Comparison of ENCODE assay signal across 18 cellular contexts in the genomic region with DNA sequence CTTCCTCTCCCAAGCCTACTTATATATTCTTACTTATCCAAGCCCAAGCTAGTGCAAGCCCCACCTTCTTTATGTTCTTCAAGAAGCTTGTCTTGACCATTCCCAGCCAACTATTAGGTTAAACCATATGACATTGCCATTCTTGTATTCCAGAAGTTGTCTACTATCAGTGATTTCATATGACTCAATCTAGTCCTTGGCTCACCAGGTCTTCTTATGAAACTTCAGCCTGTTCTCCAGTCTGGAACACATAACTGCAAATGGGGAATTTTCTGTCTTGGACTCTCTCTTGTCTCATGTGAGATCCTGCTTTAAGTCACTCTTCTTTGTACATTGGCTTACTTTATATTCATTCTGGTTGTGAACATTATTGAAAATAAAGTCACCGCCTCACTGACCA.
A peak's percentile ranks its signal among the peaks of the same experiment; 100 is the strongest.
DNase-seq lines count a peak whose midpoint lies in the region; ATAC-seq, FAIRE-seq and TF ChIP-seq lines count a peak whose summit lies in the region.
"Had no signal": no experiment of that assay in that cellular context is flagged by ENCODE, and none has a peak within 500 bp of the region (broad histone marks: within the 10 kb centered on the region; RNA-seq: fewer than 3 reads in every experiment).

No MANE protein-coding gene starts in this region.

- no peaks in the 10 kb centered on the region for H3K9me2 ChIP-seq in Loucy (replicated peaks; ENCODE audit: low read depth, low read length)

- intact Hi-C loops in Calu3 (cut with micrococcal nuclease; ENCODE audit: unreplicated experiment) (no loop called here), heart left ventricle (cut with DNase I) (no loop called here)

- no peak for ATAC-seq in heart left ventricle
- ATAC-seq: A549 had no signal

- peaks cover 67% of the 10 kb centered on the region for H3K4me1 Mint-ChIP-seq in Calu3 (ENCODE audit: low read depth, unreplicated experiment)

- H3K4me1 ChIP-seq in Loucy (ENCODE audit: insufficient read depth, low read length, poor library complexity, severe bottlenecking) (peaks cover 69% of the 10 kb centered on the region), heart left ventricle (no peaks in the 10 kb centered on the region)
- H3K4me1 ChIP-seq: A549 had no signal

- no peaks in the 10 kb centered on the region for H3K27me3 Mint-ChIP-seq in Calu3 (ENCODE audit: unreplicated experiment)

- peaks cover 3% of the 10 kb centered on the region for H4K20me1 ChIP-seq in Loucy (ENCODE audit: insufficient read depth, low read length, poor library complexity, severe bottlenecking)

- TF ChIP-seq POLR2A in heart left ventricle (IDR thresholded peaks at IDR 0.05): no peak

- CTCF ChIA-PET in Calu3 (lab: Charles Lee): no interaction called here

- peaks cover 62% of the 10 kb centered on the region for H3K79me2 ChIP-seq in Loucy (ENCODE audit: insufficient read depth, low read length)

- no peaks in the 10 kb centered on the region for H3K36me3 ChIP-seq in Loucy (ENCODE audit: insufficient read depth, low read length)
- no peaks in the 10 kb centered on the region for H3K36me3 ChIP-seq in bronchial epithelial cell (ENCODE audit: control insufficient read depth, insufficient read depth, low read length)
- H3K36me3 ChIP-seq in heart left ventricle: no peaks in the 10 kb centered on the region

- H3K4me3 ChIP-seq in Loucy (ENCODE audit: low read length, poor library complexity, severe bottlenecking) (peak overlapping the region; percentile 79), bronchial epithelial cell (ENCODE audit: low read depth, low read length) (peak overlapping the region; percentile 44), fibroblast of the aortic adventitia (ENCODE audit: low read depth, low read length) (no peak overlapping the region), heart left ventricle (no peak overlapping the region)
- H3K4me3 ChIP-seq: A549 had no signal

- TF ChIP-seq CTCF in Calu3 (IDR thresholded peaks at IDR 0.05; ENCODE audit: unreplicated experiment) (no peak), Loucy (conservative IDR thresholded peaks at IDR 0.05; ENCODE audit: low read length) (no peak), bronchial epithelial cell (IDR thresholded peaks at IDR 0.05; ENCODE audit: insufficient read depth, low read length, severe bottlenecking) (no peak), fibroblast of the aortic adventitia (IDR thresholded peaks at IDR 0.05; ENCODE audit: insufficient read depth, low read length) (no peak), heart left ventricle (IDR thresholded peaks at IDR 0.05) (no peak)

- peak overlapping the region; percentile 87 for H3K9ac ChIP-seq in Loucy (ENCODE audit: low read depth, low read length, poor library complexity, severe bottlenecking)

- peak overlapping the region; percentile 92 for H3K4me2 ChIP-seq in Loucy (ENCODE audit: low read depth, low read length, poor library complexity, severe bottlenecking)
- H3K4me2 ChIP-seq: A549 had no signal

- H3K27ac ChIP-seq in heart left ventricle: no peak overlapping the region
- H3K27ac ChIP-seq: A549, HL-60 had no signal

- peaks cover 3% of the 10 kb centered on the region for H3F3A ChIP-seq in Loucy (ENCODE audit: low read depth)

- no peak overlapping the region for H2AFZ ChIP-seq in Loucy (ENCODE audit: low read length)

- H3K36me3 Mint-ChIP-seq in Calu3 (ENCODE audit: insufficient read depth, unreplicated experiment): no peaks in the 10 kb centered on the region

- 98 to 100% (median 100%) methylated on average over 1 of the region's 1 CpG for WGBS in heart left ventricle, 4 donors

- H3K9me3 Mint-ChIP-seq in Calu3 (ENCODE audit: low read depth, unreplicated experiment): no peaks in the 10 kb centered on the region

- no peak for DNase-seq in Calu3
- DNase-seq in bronchial epithelial cell (ENCODE audit: low read depth): peak; percentile 55
- peak; percentile 61 for DNase-seq in fibroblast of the aortic adventitia (ENCODE audit: low read depth)
- no peak for DNase-seq in heart left ventricle
- no peak for DNase-seq in effector CD4-positive, alpha-beta T cell
- no peak for DNase-seq in T-helper 9 cell
- no peak for DNase-seq in HUDEP-2 (lab: John Stamatoyannopoulos, UW; ENCODE audit: unreplicated experiment in 76 of 76)
- DNase-seq: DMS79 treated with DMSO at 0.1 percent for 48 hours, GOT3, NCI-H1105 treated with DMSO at 0.1 percent for 48 hours, NCI-H187, NCI-H774, SIG-M5 had no signal

- peak overlapping the region; percentile 43 for H3K4me3 Mint-ChIP-seq in Calu3 (ENCODE audit: low read depth, unreplicated experiment)

- no peaks in the 10 kb centered on the region for H3K27me3 ChIP-seq in Loucy (ENCODE audit: insufficient read depth, low read length, poor library complexity, severe bottlenecking)
- H3K27me3 ChIP-seq in bronchial epithelial cell (ENCODE audit: control insufficient read depth, insufficient read depth, low read length): no peaks in the 10 kb centered on the region
- no peaks in the 10 kb centered on the region for H3K27me3 ChIP-seq in heart left ventricle

- peak overlapping the region; percentile 18 for H3K27ac Mint-ChIP-seq in Calu3 (ENCODE audit: unreplicated experiment)

- H3K9me3 ChIP-seq in Loucy (ENCODE audit: insufficient read depth, low read depth, low read length): no peaks in the 10 kb centered on the region
- H3K9me3 ChIP-seq in heart left ventricle: no peaks in the 10 kb centered on the region
- H3K9me3 ChIP-seq: A549 had no signal

- no TSS peak for BruUV-seq in Calu3 (replicated peaks; lab: Mats Ljungman, UMichigan)

- FAIRE-seq in bronchial epithelial cell (lab: Jason Lieb, UNC): no peak
- FAIRE-seq: A549, D721Med, RCC 7860 had no signal

Comparison
In these comparisons a context has a peak if more than half of its experiments do, and no peak if none do; other contexts are left out.
1. DNase-seq: peak in bronchial epithelial cell (single experiment) and fibroblast of the aortic adventitia (single experiment); none in Calu3 (single experiment), heart left ventricle (0 of 5), effector CD4-positive, alpha-beta T cell (single experiment), T-helper 9 cell (single experiment) and HUDEP-2 (0 of 76).
2. H3K4me3 ChIP-seq: peak in Loucy (single experiment) and bronchial epithelial cell (single experiment); none in fibroblast of the aortic adventitia (single experiment) and heart left ventricle (0 of 12).